Comparison of ENCODE assay signal across 1 cellular context in the genomic region with DNA sequence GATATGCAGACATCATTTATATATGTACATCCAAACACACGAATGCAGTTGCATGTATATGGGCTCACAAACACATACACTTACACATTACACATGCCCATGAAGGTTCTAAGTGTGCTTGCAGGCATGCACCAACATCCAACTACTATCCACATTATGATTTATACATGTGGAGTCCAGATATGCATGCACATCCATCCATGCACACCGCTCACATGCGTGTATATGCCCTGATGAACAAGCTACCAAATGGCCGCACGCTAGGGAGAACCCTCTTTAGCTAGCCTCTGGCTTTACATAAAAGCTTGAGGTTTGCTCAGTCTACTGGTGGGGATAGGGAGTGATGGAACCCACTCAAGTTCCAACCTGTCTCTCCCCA.
TF ChIP-seq lines count a peak whose summit lies in the region.

No MANE protein-coding gene starts in this region.

TF ChIP-seq in IMR-90, 13 proteins besides CTCF, POLR2A, EP300 and RAD21 (continued from another document):
- TF ChIP-seq, protein P1, sequence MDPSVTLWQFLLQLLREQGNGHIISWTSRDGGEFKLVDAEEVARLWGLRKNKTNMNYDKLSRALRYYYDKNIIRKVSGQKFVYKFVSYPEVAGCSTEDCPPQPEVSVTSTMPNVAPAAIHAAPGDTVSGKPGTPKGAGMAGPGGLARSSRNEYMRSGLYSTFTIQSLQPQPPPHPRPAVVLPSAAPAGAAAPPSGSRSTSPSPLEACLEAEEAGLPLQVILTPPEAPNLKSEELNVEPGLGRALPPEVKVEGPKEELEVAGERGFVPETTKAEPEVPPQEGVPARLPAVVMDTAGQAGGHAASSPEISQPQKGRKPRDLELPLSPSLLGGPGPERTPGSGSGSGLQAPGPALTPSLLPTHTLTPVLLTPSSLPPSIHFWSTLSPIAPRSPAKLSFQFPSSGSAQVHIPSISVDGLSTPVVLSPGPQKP (IDR thresholded peaks at IDR 0.05; ENCODE audit: borderline replicate concordance, low read depth, low read length): no peak
TF ChIP-seq in IMR-90: peak in this region for 0.
